Comparison of ENCODE assay signal across 8 cellular contexts in genomic region chr22:29837780-29838598, GRCh38. TPM values are rescaled to one million over a fixed set of nuclear protein-coding genes. Genes with fewer than 3 reads are reported as not detected.
DNase-seq lines count a peak whose midpoint lies in the region; ATAC-seq and TF ChIP-seq lines count a peak whose summit lies in the region.

A gene with protein sequence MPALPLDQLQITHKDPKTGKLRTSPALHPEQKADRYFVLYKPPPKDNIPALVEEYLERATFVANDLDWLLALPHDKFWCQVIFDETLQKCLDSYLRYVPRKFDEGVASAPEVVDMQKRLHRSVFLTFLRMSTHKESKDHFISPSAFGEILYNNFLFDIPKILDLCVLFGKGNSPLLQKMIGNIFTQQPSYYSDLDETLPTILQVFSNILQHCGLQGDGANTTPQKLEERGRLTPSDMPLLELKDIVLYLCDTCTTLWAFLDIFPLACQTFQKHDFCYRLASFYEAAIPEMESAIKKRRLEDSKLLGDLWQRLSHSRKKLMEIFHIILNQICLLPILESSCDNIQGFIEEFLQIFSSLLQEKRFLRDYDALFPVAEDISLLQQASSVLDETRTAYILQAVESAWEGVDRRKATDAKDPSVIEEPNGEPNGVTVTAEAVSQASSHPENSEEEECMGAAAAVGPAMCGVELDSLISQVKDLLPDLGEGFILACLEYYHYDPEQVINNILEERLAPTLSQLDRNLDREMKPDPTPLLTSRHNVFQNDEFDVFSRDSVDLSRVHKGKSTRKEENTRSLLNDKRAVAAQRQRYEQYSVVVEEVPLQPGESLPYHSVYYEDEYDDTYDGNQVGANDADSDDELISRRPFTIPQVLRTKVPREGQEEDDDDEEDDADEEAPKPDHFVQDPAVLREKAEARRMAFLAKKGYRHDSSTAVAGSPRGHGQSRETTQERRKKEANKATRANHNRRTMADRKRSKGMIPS (minus strand): TSS chr22:29838274. CDS start chr22:29832325, 5,949 bp downstream.

- POLR2A ChIA-PET in PC-9 (lab: Charles Lee; ENCODE audit: unreplicated experiment): interaction anchor here (0.6 to 0.7 kb wide), 4 partner anchors 70 to 167 kb away, joined by 3 to 24 read pairs (median 4); no protein-coding TSS in a partner anchor

- DNase-seq in DMS153 (lab: John Stamatoyannopoulos, UW): peak; percentile 98
- DNase-seq in Jurkat, Clone E6-1 (ENCODE audit: low read depth, low spot score): peak; percentile 97
- peak; percentile 95 for DNase-seq in PC-9
- peak; percentile 99 for DNase-seq in activated T-cell treated with anti-CD3 and anti-CD28 coated beads, Interleukin-2, amount 50 U/mL, for 24 hours
- DNase-seq in epithelial cell of proximal tubule (ENCODE audit: low read depth): peak; percentile 79
- peak; percentile 99 for DNase-seq in mucosa of gallbladder (ENCODE audit: low spot score)
- peak; percentile 98 to 99 for DNase-seq in stimulated activated CD8-positive, alpha-beta memory T cell treated with anti-CD3 and anti-CD28 coated beads, Interleukin-4, amount 100 ng/mL, for 4 hours (ENCODE audit: low read depth in 2 of 2, low spot score in 1 of 2)

- H3F3A ChIP-seq in PC-9 (ENCODE audit: insufficient read depth, low read depth): peaks cover 22% of the 10 kb centered on the region

- peaks cover 37% of the 10 kb centered on the region for H3K4me1 Mint-ChIP-seq in activated T-cell treated with anti-CD3 and anti-CD28 coated beads, Interleukin-2, amount 50 U/mL, for 24 hours (ENCODE audit: low read depth)

- H3K9me2 ChIP-seq in PC-9 (ENCODE audit: insufficient read depth): no peaks in the 10 kb centered on the region

- H3K4me1 ChIP-seq in PC-9 (replicated peaks; ENCODE audit: insufficient read depth): peaks cover 32% of the 10 kb centered on the region

- no peaks in the 10 kb centered on the region for H3K36me3 ChIP-seq in PC-9 (ENCODE audit: low read depth)

- H3K9me3 Mint-ChIP-seq in activated T-cell treated with anti-CD3 and anti-CD28 coated beads, Interleukin-2, amount 50 U/mL, for 24 hours: no peaks in the 10 kb centered on the region

- H2AFZ ChIP-seq in PC-9: peak within 1 kb of the TSS; percentile 96

- ATAC-seq in GM21619 (IDR thresholded peaks at IDR 0.05; ENCODE audit: unreplicated experiment): peak; percentile 95

- peaks cover 32% of the 10 kb centered on the region for H3K36me3 Mint-ChIP-seq in activated T-cell treated with anti-CD3 and anti-CD28 coated beads, Interleukin-2, amount 50 U/mL, for 24 hours (ENCODE audit: low read depth)

- CTCF ChIA-PET in PC-9 (lab: Charles Lee): interaction anchor here (0.5 to 0.6 kb wide), 3 partner anchors 26 to 249 kb away, joined by 3 to 5 read pairs (median 3); no protein-coding TSS in a partner anchor

- H3K4me2 ChIP-seq in PC-9: peak within 1 kb of the TSS; percentile 82

- peak within 1 kb of the TSS; percentile 79 for H3K4me3 ChIP-seq in Jurkat, Clone E6-1 (ENCODE audit: low read length)
- H3K4me3 ChIP-seq in PC-9 (peak within 1 kb of the TSS; percentile 95), epithelial cell of proximal tubule (ENCODE audit: low read depth, low read length) (peak within 1 kb of the TSS; percentile 93)

- H3K27me3 Mint-ChIP-seq in activated T-cell treated with anti-CD3 and anti-CD28 coated beads, Interleukin-2, amount 50 U/mL, for 24 hours: no peaks in the 10 kb centered on the region

- peak within 1 kb of the TSS; percentile 67 for H3K27ac ChIP-seq in PC-9

- no peaks in the 10 kb centered on the region for H3K9me3 ChIP-seq in PC-9 (ENCODE audit: insufficient read depth, low read depth)

- H3K27me3 ChIP-seq in PC-9 (ENCODE audit: insufficient read depth, low read depth): no peaks in the 10 kb centered on the region

- BruUV-seq in PC-9 (replicated peaks; lab: Mats Ljungman, UMichigan): no TSS peak

- intact Hi-C loops in PC-9 (cut with micrococcal nuclease; ENCODE audit: unreplicated experiment): loop anchor here (2.0 to 10.0 kb wide), 2 partner anchors 17 to 47 kb away; partner anchors contain the start of gene MTMR3

- peaks cover 27% of the 10 kb centered on the region for H3K79me2 ChIP-seq in PC-9 (ENCODE audit: low read depth)

- H3K4me3 Mint-ChIP-seq in activated T-cell treated with anti-CD3 and anti-CD28 coated beads, Interleukin-2, amount 50 U/mL, for 24 hours: peak within 1 kb of the TSS; percentile 87

- no peaks in the 10 kb centered on the region for H4K20me1 ChIP-seq in PC-9 (ENCODE audit: insufficient read depth)

- peak within 1 kb of the TSS; percentile 95 for H3K27ac Mint-ChIP-seq in activated T-cell treated with anti-CD3 and anti-CD28 coated beads, Interleukin-2, amount 50 U/mL, for 24 hours

- no peak for TF ChIP-seq CTCF in PC-9 (conservative IDR thresholded peaks at IDR 0.05)
- TF ChIP-seq CTCF in epithelial cell of proximal tubule (conservative IDR thresholded peaks at IDR 0.05; ENCODE audit: low read depth, low read length): no peak

RNA-seq across cellular contexts. Expression of the gene that starts here (rescaled TPM):
- 70.3 TPM for polyA plus RNA-seq in Jurkat, Clone E6-1 (2012; ENCODE audit: insufficient read depth, insufficient read length)
- total RNA-seq in PC-9 (2021): 39.9 and 43.3 TPM in 2 replicates
- total RNA-seq in epithelial cell of proximal tubule: 24.0 and 29.1 TPM in 2 replicates
- total RNA-seq in mucosa of gallbladder: 60.7 TPM

Comparison
In these comparisons a context has a peak if more than half of its experiments do, and no peak if none do; other contexts are left out.
1. Peak in every context shown above with its lines: DNase-seq, ATAC-seq, H3K4me3 ChIP-seq and H3K27ac ChIP-seq.